23 cellular contexts compared by ENCODE assay signal in genomic region chr12:111606651-111607232, GRCh38.
"Had no signal": no experiment of that assay in that cellular context is flagged by ENCODE, and none has a peak within 500 bp of the region (broad histone marks: within the 10 kb centered on the region; RNA-seq: fewer than 3 reads in every experiment).

No MANE protein-coding gene starts in this region.

- FAIRE-seq: endothelial cell of umbilical vein, frontal cortex had no signal

- H3K27me3 ChIP-seq: body of pancreas, sigmoid colon, thyroid gland, upper lobe of right lung had no signal

- H3K4me3 ChIP-seq: body of pancreas, sigmoid colon, thyroid gland, upper lobe of right lung had no signal

- H3K9me3 Mint-ChIP-seq: activated naive CD4-positive, alpha-beta T cell treated with anti-CD3 and anti-CD28 coated beads, Interleukin-2, amount 50 U/mL, for 24 hours; effector memory CD8-positive, alpha-beta T cell; naive thymus-derived CD4-positive, alpha-beta T cell had no signal

- ATAC-seq: body of pancreas; effector memory CD8-positive, alpha-beta T cell; esophagus mucosa; left cardiac atrium; naive thymus-derived CD4-positive, alpha-beta T cell; upper lobe of right lung had no signal

- H3K27ac Mint-ChIP-seq: activated naive CD4-positive, alpha-beta T cell treated with anti-CD3 and anti-CD28 coated beads, Interleukin-2, amount 50 U/mL, for 24 hours; effector memory CD8-positive, alpha-beta T cell; naive thymus-derived CD4-positive, alpha-beta T cell; progenitor cell of endocrine pancreas had no signal

- H3K36me3 ChIP-seq: sigmoid colon, thyroid gland, upper lobe of right lung had no signal

- H3K27ac ChIP-seq: body of pancreas, sigmoid colon, thyroid gland, upper lobe of right lung had no signal

- H3K4me1 Mint-ChIP-seq: activated naive CD4-positive, alpha-beta T cell treated with anti-CD3 and anti-CD28 coated beads, Interleukin-2, amount 50 U/mL, for 24 hours had no signal

- H3K4me1 ChIP-seq: body of pancreas, sigmoid colon, thyroid gland, upper lobe of right lung had no signal

- H3K9me3 ChIP-seq: body of pancreas, sigmoid colon, thyroid gland, upper lobe of right lung had no signal

- H3K36me3 Mint-ChIP-seq: activated naive CD4-positive, alpha-beta T cell treated with anti-CD3 and anti-CD28 coated beads, Interleukin-2, amount 50 U/mL, for 24 hours; naive thymus-derived CD4-positive, alpha-beta T cell had no signal

- H3K27me3 Mint-ChIP-seq: activated naive CD4-positive, alpha-beta T cell treated with anti-CD3 and anti-CD28 coated beads, Interleukin-2, amount 50 U/mL, for 24 hours; effector memory CD8-positive, alpha-beta T cell; progenitor cell of endocrine pancreas had no signal

- DNase-seq: activated CD4-positive, alpha-beta T cell treated with anti-CD3 and anti-CD28 coated beads for 1 hour; activated gamma-delta T cell treated with Interleukin-2 at 50 U/mL for 16 hours; activated T-cell treated with anti-CD3 and anti-CD28 coated beads, Interleukin-2, amount 50 U/mL, for 1 hour; body of pancreas; effector memory CD8-positive, alpha-beta T cell; head of caudate nucleus; islet precursor cell; left cardiac atrium; mesendoderm; naive thymus-derived CD4-positive, alpha-beta T cell; occipital lobe; retina; sigmoid colon; stimulated activated CD4-positive, alpha-beta T cell treated with anti-CD3 and anti-CD28 coated beads, Interleukin-2, amount 100 ng/mL, for 48 hours; stimulated activated naive CD4-positive, alpha-beta T cell treated with Interleukin-2 at 50 U/mL for 16 hours; T-helper 9 cell; thyroid gland; upper lobe of right lung had no signal

- H3K4me3 Mint-ChIP-seq: activated naive CD4-positive, alpha-beta T cell treated with anti-CD3 and anti-CD28 coated beads, Interleukin-2, amount 50 U/mL, for 24 hours; effector memory CD8-positive, alpha-beta T cell; naive thymus-derived CD4-positive, alpha-beta T cell had no signal
